ENCODE assay signal across 3 cellular contexts in genomic region chr5:38110130-38110529, GRCh38.
TF ChIP-seq lines count a peak whose summit lies in the region.

No MANE protein-coding gene starts in this region.

TF ChIP-seq in HEK293, 187 proteins besides CTCF, POLR2A, EP300 and RAD21:
- TF ChIP-seq ZNF501 (tag by site-specific recombination; IDR thresholded peaks at IDR 0.05) (no peak), ZSCAN4 (tag by site-specific recombination; IDR thresholded peaks at IDR 0.05) (peak; percentile 83)

TF ChIP-seq in GM12878, 131 proteins besides CTCF, POLR2A, EP300 and RAD21:
- TF ChIP-seq HDAC6 (IDR thresholded peaks at IDR 0.05; ENCODE audit: unreplicated experiment) (no peak), BCL3 (IDR thresholded peaks at IDR 0.05; ENCODE audit: borderline replicate concordance, insufficient read depth, low read depth, low read length, poor library complexity, severe bottlenecking) (peak; percentile 44)

TF ChIP-seq in endothelial cell of umbilical vein, 7 proteins besides CTCF, POLR2A, EP300 and RAD21:
- TF ChIP-seq, protein P1, sequence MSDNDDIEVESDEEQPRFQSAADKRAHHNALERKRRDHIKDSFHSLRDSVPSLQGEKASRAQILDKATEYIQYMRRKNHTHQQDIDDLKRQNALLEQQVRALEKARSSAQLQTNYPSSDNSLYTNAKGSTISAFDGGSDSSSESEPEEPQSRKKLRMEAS (IDR thresholded peaks at IDR 0.05; ENCODE audit: insufficient read depth, insufficient read length): peak; percentile 5
- TF ChIP-seq MYC (IDR thresholded peaks at IDR 0.05; ENCODE audit: low read depth, low read length) (no peak), GATA2 (IDR thresholded peaks at IDR 0.05; ENCODE audit: insufficient read depth, insufficient read length, low read depth, low read length) (no peak), POLR2AphosphoS5 (IDR thresholded peaks at IDR 0.05; ENCODE audit: insufficient read depth, low read depth, low read length) (no peak), JUN (IDR thresholded peaks at IDR 0.05; ENCODE audit: borderline replicate concordance, insufficient read depth, insufficient read length, low read depth) (no peak), FOS (IDR thresholded peaks at IDR 0.05; ENCODE audit: borderline replicate concordance, insufficient read depth, low read length) (no peak), EZH2 (IDR thresholded peaks at IDR 0.05; ENCODE audit: borderline replicate concordance, low read depth, low read length, severe bottlenecking) (no peak)
